ENCODE assay signal across 15 cellular contexts in genomic region chr5:158700997-158701391, GRCh38.
DNase-seq lines count a peak whose midpoint lies in the region; ATAC-seq, FAIRE-seq and TF ChIP-seq lines count a peak whose summit lies in the region.
"Had no signal": no experiment of that assay in that cellular context is flagged by ENCODE, and none has a peak within 500 bp of the region (broad histone marks: within the 10 kb centered on the region; RNA-seq: fewer than 3 reads in every experiment).

No MANE protein-coding gene starts in this region.

- peak overlapping the region; percentile 58 for H3K27ac ChIP-seq in right cardiac atrium (ENCODE audit: low read length)
- H3K27ac ChIP-seq in ascending aorta: peak overlapping the region; percentile 69 to 80
- H3K27ac ChIP-seq: ovary had no signal

- H3K4me1 ChIP-seq in right cardiac atrium (ENCODE audit: control insufficient read depth, insufficient read depth, low read length): peaks cover 5% of the 10 kb centered on the region
- H3K4me1 ChIP-seq in ascending aorta: peaks cover 9 to 59% of the 10 kb centered on the region in 2 donors

- DNase-seq in right cardiac atrium (no peak), left cardiac atrium (no peak), ascending aorta (ENCODE audit: low spot score in 2 of 2) (no peak), sciatic nerve (ENCODE audit: low spot score) (no peak), frontal cortex (ENCODE audit: low spot score in 2 of 2) (no peak), GM12892 (ENCODE audit: insufficient read length) (no peak), iPS-NIHi11 (ENCODE audit: low spot score) (no peak)
- DNase-seq: COR-L47, islet precursor cell, NCI-H2029 treated with DMSO at 0.1 percent for 48 hours, substantia nigra, T-helper 17 cell had no signal

- intact Hi-C loops in right cardiac atrium (cut with DNase I) (no loop called here), left cardiac atrium (cut with DNase I) (no loop called here), ascending aorta (cut with DNase I) (loop anchor here (5.0 kb wide), 4 partner anchors 36 to 276 kb away; no protein-coding TSS in a partner anchor), sciatic nerve (cut with DNase I) (no loop called here)

- TF ChIP-seq POLR2A in GM12892 (IDR thresholded peaks at IDR 0.05; ENCODE audit: low read depth, low read length): no peak

- H3K4me3 ChIP-seq in right cardiac atrium (ENCODE audit: low read length): no peak overlapping the region
- no peak overlapping the region for H3K4me3 ChIP-seq in ascending aorta
- H3K4me3 ChIP-seq: ovary had no signal

- peaks cover 8 to 20% of the 10 kb centered on the region in 2 donors for H3K36me3 ChIP-seq in ascending aorta
- H3K36me3 ChIP-seq: ovary had no signal

- H3K27me3 ChIP-seq in right cardiac atrium (ENCODE audit: control insufficient read depth, insufficient read depth): no peaks in the 10 kb centered on the region
- no peaks in the 10 kb centered on the region for H3K27me3 ChIP-seq in ascending aorta
- H3K27me3 ChIP-seq: ovary had no signal

- no peaks in the 10 kb centered on the region for H3K9me3 ChIP-seq in right cardiac atrium (ENCODE audit: control insufficient read depth, low read length)
- H3K9me3 ChIP-seq in ascending aorta: no peaks in the 10 kb centered on the region
- H3K9me3 ChIP-seq: ovary had no signal

- FAIRE-seq in frontal cortex (lab: Jason Lieb, UNC): no peak
- no peak for FAIRE-seq in GM12892 (lab: Jason Lieb, UNC)
- FAIRE-seq: G401.6 had no signal

- 72% methylated on average over 5 of the region's 5 CpGs for WGBS in right cardiac atrium

- ATAC-seq in right cardiac atrium: peak in 1 of 2 donors; percentile 11
- no peak for ATAC-seq in left cardiac atrium
- peak; percentile 33 for ATAC-seq in sciatic nerve
- no peak for ATAC-seq in HG02642 (IDR thresholded peaks at IDR 0.05; ENCODE audit: poor library complexity, unreplicated experiment)
- ATAC-seq: T-helper 17 cell had no signal

- TF ChIP-seq CTCF in ascending aorta (IDR thresholded peaks at IDR 0.05): no peak
